Comparison of ENCODE assay signal across 1 cellular context in genomic region chr9:126527109-126527825, GRCh38.
TF ChIP-seq lines count a peak whose summit lies in the region.

No MANE protein-coding gene starts in this region.

TF ChIP-seq in HepG2, 621 proteins besides CTCF, POLR2A, EP300 and RAD21 (continued from another document and continues in another):
- TF ChIP-seq GLMP (CRISPR knock-in tag; IDR thresholded peaks at IDR 0.05; ENCODE audit: borderline replicate concordance) (no peak), ZFP37 (CRISPR knock-in tag; IDR thresholded peaks at IDR 0.05; ENCODE audit: borderline replicate concordance) (no peak), ZNF605 (CRISPR knock-in tag; IDR thresholded peaks at IDR 0.05) (no peak), ADNP (CRISPR knock-in tag; IDR thresholded peaks at IDR 0.05) (peak; percentile 92), ZNF10 (CRISPR knock-in tag; IDR thresholded peaks at IDR 0.05; ENCODE audit: borderline replicate concordance, low read depth) (no peak), ZNF225 (CRISPR knock-in tag; IDR thresholded peaks at IDR 0.05) (no peak), HIC2 (CRISPR knock-in tag; IDR thresholded peaks at IDR 0.05; ENCODE audit: low read depth) (peak; percentile 79; the same call in 1 of the 2 replicates), TRIM22 (IDR thresholded peaks at IDR 0.05) (no peak), ZNF441 (CRISPR knock-in tag; IDR thresholded peaks at IDR 0.05; ENCODE audit: borderline replicate concordance) (no peak), ZNF274 (CRISPR knock-in tag; IDR thresholded peaks at IDR 0.05) (no peak), MZF1 (CRISPR knock-in tag; IDR thresholded peaks at IDR 0.05; ENCODE audit: borderline replicate concordance) (no peak), ZFX (CRISPR knock-in tag; IDR thresholded peaks at IDR 0.05; ENCODE audit: low read depth) (peak; percentile 90), MXI1 (IDR thresholded peaks at IDR 0.05; ENCODE audit: borderline replicate concordance, low read depth, low read length) (no peak), CAMTA2 (CRISPR knock-in tag; IDR thresholded peaks at IDR 0.05; ENCODE audit: borderline replicate concordance) (no peak), ZMAT3 (CRISPR knock-in tag; conservative IDR thresholded peaks at IDR 0.05) (0 out of 2 replicates have a peak, but pooled peaks have one; percentile 62), SMARCE1 (IDR thresholded peaks at IDR 0.05; ENCODE audit: borderline replicate concordance) (no peak), HOXA9 (CRISPR knock-in tag; IDR thresholded peaks at IDR 0.05; ENCODE audit: borderline replicate concordance) (no peak), AGO1 (IDR thresholded peaks at IDR 0.05; ENCODE audit: low read depth, low read length, poor library complexity, severe bottlenecking) (no peak), ZFP90 (CRISPR knock-in tag; IDR thresholded peaks at IDR 0.05; ENCODE audit: borderline replicate concordance) (no peak), FOXA3 (CRISPR knock-in tag; IDR thresholded peaks at IDR 0.05) (peak; percentile 49), MAFK (conservative IDR thresholded peaks at IDR 0.05 in 1 of 2, IDR thresholded peaks at IDR 0.05 in 1 of 2; ENCODE audit: low read length in 2 of 2) (no peak), FOXP1 (IDR thresholded peaks at IDR 0.05) (no peak), FOXP1 (CRISPR knock-in tag; IDR thresholded peaks at IDR 0.05) (0 out of 2 replicates have a peak, but pooled peaks have one; percentile 37), ZNF17 (CRISPR knock-in tag; IDR thresholded peaks at IDR 0.05) (no peak), HDAC6 (IDR thresholded peaks at IDR 0.05; ENCODE audit: low read depth, low read length) (no peak)
- TF ChIP-seq, protein P1, sequence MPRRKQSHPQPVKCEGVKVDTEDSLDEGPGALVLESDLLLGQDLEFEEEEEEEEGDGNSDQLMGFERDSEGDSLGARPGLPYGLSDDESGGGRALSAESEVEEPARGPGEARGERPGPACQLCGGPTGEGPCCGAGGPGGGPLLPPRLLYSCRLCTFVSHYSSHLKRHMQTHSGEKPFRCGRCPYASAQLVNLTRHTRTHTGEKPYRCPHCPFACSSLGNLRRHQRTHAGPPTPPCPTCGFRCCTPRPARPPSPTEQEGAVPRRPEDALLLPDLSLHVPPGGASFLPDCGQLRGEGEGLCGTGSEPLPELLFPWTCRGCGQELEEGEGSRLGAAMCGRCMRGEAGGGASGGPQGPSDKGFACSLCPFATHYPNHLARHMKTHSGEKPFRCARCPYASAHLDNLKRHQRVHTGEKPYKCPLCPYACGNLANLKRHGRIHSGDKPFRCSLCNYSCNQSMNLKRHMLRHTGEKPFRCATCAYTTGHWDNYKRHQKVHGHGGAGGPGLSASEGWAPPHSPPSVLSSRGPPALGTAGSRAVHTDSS (CRISPR knock-in tag; conservative IDR thresholded peaks at IDR 0.05): no peak
- TF ChIP-seq, protein P2, sequence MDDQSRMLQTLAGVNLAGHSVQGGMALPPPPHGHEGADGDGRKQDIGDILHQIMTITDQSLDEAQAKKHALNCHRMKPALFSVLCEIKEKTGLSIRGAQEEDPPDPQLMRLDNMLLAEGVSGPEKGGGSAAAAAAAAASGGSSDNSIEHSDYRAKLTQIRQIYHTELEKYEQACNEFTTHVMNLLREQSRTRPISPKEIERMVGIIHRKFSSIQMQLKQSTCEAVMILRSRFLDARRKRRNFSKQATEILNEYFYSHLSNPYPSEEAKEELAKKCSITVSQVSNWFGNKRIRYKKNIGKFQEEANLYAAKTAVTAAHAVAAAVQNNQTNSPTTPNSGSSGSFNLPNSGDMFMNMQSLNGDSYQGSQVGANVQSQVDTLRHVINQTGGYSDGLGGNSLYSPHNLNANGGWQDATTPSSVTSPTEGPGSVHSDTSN (CRISPR knock-in tag; IDR thresholded peaks at IDR 0.05; ENCODE audit: borderline replicate concordance): no peak
- TF ChIP-seq, protein P3, sequence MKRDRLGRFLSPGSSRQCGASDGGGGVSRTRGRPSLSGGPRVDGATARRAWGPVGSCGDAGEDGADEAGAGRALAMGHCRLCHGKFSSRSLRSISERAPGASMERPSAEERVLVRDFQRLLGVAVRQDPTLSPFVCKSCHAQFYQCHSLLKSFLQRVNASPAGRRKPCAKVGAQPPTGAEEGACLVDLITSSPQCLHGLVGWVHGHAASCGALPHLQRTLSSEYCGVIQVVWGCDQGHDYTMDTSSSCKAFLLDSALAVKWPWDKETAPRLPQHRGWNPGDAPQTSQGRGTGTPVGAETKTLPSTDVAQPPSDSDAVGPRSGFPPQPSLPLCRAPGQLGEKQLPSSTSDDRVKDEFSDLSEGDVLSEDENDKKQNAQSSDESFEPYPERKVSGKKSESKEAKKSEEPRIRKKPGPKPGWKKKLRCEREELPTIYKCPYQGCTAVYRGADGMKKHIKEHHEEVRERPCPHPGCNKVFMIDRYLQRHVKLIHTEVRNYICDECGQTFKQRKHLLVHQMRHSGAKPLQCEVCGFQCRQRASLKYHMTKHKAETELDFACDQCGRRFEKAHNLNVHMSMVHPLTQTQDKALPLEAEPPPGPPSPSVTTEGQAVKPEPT (CRISPR knock-in tag; IDR thresholded peaks at IDR 0.05; ENCODE audit: low read depth): no peak
- TF ChIP-seq, protein P4, sequence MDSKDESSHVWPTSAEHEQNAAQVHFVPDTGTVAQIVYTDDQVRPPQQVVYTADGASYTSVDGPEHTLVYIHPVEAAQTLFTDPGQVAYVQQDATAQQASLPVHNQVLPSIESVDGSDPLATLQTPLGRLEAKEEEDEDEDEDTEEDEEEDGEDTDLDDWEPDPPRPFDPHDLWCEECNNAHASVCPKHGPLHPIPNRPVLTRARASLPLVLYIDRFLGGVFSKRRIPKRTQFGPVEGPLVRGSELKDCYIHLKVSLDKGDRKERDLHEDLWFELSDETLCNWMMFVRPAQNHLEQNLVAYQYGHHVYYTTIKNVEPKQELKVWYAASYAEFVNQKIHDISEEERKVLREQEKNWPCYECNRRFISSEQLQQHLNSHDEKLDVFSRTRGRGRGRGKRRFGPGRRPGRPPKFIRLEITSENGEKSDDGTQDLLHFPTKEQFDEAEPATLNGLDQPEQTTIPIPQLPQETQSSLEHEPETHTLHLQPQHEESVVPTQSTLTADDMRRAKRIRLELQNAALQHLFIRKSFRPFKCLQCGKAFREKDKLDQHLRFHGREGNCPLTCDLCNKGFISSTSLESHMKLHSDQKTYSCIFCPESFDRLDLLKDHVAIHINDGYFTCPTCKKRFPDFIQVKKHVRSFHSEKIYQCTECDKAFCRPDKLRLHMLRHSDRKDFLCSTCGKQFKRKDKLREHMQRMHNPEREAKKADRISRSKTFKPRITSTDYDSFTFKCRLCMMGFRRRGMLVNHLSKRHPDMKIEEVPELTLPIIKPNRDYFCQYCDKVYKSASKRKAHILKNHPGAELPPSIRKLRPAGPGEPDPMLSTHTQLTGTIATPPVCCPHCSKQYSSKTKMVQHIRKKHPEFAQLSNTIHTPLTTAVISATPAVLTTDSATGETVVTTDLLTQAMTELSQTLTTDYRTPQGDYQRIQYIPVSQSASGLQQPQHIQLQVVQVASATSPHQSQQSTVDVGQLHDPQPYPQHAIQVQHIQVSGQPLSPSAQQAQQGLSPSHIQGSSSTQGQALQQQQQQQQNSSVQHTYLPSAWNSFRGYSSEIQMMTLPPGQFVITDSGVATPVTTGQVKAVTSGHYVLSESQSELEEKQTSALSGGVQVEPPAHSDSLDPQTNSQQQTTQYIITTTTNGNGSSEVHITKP (CRISPR knock-in tag; IDR thresholded peaks at IDR 0.05; ENCODE audit: low read depth): peak; percentile 61; the same call in 1 of the 2 replicates
- TF ChIP-seq, protein P5, sequence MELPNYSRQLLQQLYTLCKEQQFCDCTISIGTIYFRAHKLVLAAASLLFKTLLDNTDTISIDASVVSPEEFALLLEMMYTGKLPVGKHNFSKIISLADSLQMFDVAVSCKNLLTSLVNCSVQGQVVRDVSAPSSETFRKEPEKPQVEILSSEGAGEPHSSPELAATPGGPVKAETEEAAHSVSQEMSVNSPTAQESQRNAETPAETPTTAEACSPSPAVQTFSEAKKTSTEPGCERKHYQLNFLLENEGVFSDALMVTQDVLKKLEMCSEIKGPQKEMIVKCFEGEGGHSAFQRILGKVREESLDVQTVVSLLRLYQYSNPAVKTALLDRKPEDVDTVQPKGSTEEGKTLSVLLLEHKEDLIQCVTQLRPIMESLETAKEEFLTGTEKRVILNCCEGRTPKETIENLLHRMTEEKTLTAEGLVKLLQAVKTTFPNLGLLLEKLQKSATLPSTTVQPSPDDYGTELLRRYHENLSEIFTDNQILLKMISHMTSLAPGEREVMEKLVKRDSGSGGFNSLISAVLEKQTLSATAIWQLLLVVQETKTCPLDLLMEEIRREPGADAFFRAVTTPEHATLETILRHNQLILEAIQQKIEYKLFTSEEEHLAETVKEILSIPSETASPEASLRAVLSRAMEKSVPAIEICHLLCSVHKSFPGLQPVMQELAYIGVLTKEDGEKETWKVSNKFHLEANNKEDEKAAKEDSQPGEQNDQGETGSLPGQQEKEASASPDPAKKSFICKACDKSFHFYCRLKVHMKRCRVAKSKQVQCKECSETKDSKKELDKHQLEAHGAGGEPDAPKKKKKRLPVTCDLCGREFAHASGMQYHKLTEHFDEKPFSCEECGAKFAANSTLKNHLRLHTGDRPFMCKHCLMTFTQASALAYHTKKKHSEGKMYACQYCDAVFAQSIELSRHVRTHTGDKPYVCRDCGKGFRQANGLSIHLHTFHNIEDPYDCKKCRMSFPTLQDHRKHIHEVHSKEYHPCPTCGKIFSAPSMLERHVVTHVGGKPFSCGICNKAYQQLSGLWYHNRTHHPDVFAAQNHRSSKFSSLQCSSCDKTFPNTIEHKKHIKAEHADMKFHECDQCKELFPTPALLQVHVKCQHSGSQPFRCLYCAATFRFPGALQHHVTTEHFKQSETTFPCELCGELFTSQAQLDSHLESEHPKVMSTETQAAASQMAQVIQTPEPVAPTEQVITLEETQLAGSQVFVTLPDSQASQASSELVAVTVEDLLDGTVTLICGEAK (IDR thresholded peaks at IDR 0.05): no peak
- TF ChIP-seq, protein P5 (CRISPR knock-in tag; IDR thresholded peaks at IDR 0.05): no peak
- TF ChIP-seq, protein P6, sequence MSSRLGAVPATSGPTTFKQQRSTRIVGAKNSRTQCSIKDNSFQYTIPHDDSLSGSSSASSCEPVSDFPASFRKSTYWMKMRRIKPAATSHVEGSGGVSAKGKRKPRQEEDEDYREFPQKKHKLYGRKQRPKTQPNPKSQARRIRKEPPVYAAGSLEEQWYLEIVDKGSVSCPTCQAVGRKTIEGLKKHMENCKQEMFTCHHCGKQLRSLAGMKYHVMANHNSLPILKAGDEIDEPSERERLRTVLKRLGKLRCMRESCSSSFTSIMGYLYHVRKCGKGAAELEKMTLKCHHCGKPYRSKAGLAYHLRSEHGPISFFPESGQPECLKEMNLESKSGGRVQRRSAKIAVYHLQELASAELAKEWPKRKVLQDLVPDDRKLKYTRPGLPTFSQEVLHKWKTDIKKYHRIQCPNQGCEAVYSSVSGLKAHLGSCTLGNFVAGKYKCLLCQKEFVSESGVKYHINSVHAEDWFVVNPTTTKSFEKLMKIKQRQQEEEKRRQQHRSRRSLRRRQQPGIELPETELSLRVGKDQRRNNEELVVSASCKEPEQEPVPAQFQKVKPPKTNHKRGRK (CRISPR knock-in tag; IDR thresholded peaks at IDR 0.05): no peak
